Comparison of ENCODE assay signal across 9 cellular contexts in genomic region chr21:20997308-20997632, GRCh38. TPM values are rescaled to one million over a fixed set of nuclear protein-coding genes. Genes with fewer than 3 reads are reported as not detected.
A peak's percentile ranks its signal among the peaks of the same experiment; 100 is the strongest.
DNase-seq lines count a peak whose midpoint lies in the region; ATAC-seq, FAIRE-seq and TF ChIP-seq lines count a peak whose summit lies in the region.
"Had no signal": no experiment of that assay in that cellular context is flagged by ENCODE, and none has a peak within 500 bp of the region (broad histone marks: within the 10 kb centered on the region; RNA-seq: fewer than 3 reads in every experiment).

No MANE protein-coding gene starts in this region.

- H3K4me1 Mint-ChIP-seq in CD8-positive, alpha-beta memory T cell, result peaks cover 0 to 13% (median 9%) of the 10 kb centered on the region in 3 donors

- H3K27ac ChIP-seq in CD8-positive, alpha-beta memory T cell (ENCODE audit: low read depth, low read length), result no peak overlapping the region
- H3K27ac ChIP-seq in ascending aorta, result no peak overlapping the region
- H3K27ac ChIP-seq in psoas muscle, result no peak overlapping the region
- H3K27ac ChIP-seq in small intestine (ENCODE audit: low read depth in 1 of 2, low read length in 1 of 2), result no peak overlapping the region

- no peak overlapping the region for H3K27ac Mint-ChIP-seq in CD8-positive, alpha-beta memory T cell

- peaks cover 10 to 25% of the 10 kb centered on the region in 2 donors for H3K27me3 Mint-ChIP-seq in CD8-positive, alpha-beta memory T cell

- H3K9me3 Mint-ChIP-seq in CD8-positive, alpha-beta memory T cell, result peaks cover 0 to 1% (median 0%) of the 10 kb centered on the region in 5 donors

- no peaks in the 10 kb centered on the region for H3K36me3 Mint-ChIP-seq in CD8-positive, alpha-beta memory T cell

- peak overlapping the region; percentile 26 for H3K4me3 ChIP-seq in CD8-positive, alpha-beta memory T cell (ENCODE audit: low read length)
- H3K4me3 ChIP-seq in ascending aorta, result peak overlapping the region; percentile 60 to 75
- peak overlapping the region; percentile 55 for H3K4me3 ChIP-seq in iPS-15b (ENCODE audit: low read depth, low read length)
- H3K4me3 ChIP-seq in psoas muscle, result peak overlapping the region; percentile 67
- H3K4me3 ChIP-seq in small intestine (ENCODE audit: low read depth in 1 of 2, low read length in 2 of 2), result no peak overlapping the region

- DNase-seq in CD8-positive, alpha-beta memory T cell, result no peak
- DNase-seq in ascending aorta (ENCODE audit: low spot score in 2 of 2) (no peak), psoas muscle (no peak), small intestine (no peak), HTR-8/SVneo (ENCODE audit: insufficient read length, low spot score) (no peak), GOT3 (lab: John Stamatoyannopoulos, UW) (no peak)
- DNase-seq: NCI-H2029 had no signal

- no peak overlapping the region for H3K9ac ChIP-seq in iPS-15b (ENCODE audit: low read depth, low read length)

- CTCF ChIA-PET in CD8-positive, alpha-beta memory T cell (lab: Charles Lee), result no interaction called here

- 2 to 6% (median 4%) methylated on average over 20 of the region's 20 CpGs for WGBS in psoas muscle, 3 donors
- WGBS in small intestine, 3 donors, result 3 to 13% (median 6%) methylated on average over 20 of the region's 20 CpGs

- no peaks in the 10 kb centered on the region for H3K27me3 ChIP-seq in CD8-positive, alpha-beta memory T cell (ENCODE audit: insufficient read depth, low read length, poor library complexity, severe bottlenecking)
- H3K27me3 ChIP-seq in ascending aorta, result no peaks in the 10 kb centered on the region
- H3K27me3 ChIP-seq in iPS-15b (ENCODE audit: control insufficient read depth, insufficient read depth, low read length), result peaks cover 34% of the 10 kb centered on the region
- H3K27me3 ChIP-seq in psoas muscle (ENCODE audit: insufficient read depth in 3 of 3, low read length in 2 of 3), result peaks cover 0 to 27% (median 9%) of the 10 kb centered on the region in 3 donors
- peaks cover 5 to 12% of the 10 kb centered on the region in 2 donors for H3K27me3 ChIP-seq in small intestine (ENCODE audit: control insufficient read depth in 2 of 2, insufficient read depth in 2 of 2, low read length in 2 of 2)

- FAIRE-seq in small intestine (lab: Jason Lieb, UNC) (no peak), HTR-8/SVneo (lab: Jason Lieb, UNC) (no peak)

- no peak for TF ChIP-seq CTCF in ascending aorta (IDR thresholded peaks at IDR 0.05)
- TF ChIP-seq CTCF in psoas muscle (IDR thresholded peaks at IDR 0.05), result no peak

- H3K36me3 ChIP-seq in CD8-positive, alpha-beta memory T cell (ENCODE audit: insufficient read depth, low read length), result no peaks in the 10 kb centered on the region
- no peaks in the 10 kb centered on the region for H3K36me3 ChIP-seq in ascending aorta
- no peaks in the 10 kb centered on the region for H3K36me3 ChIP-seq in iPS-15b (ENCODE audit: control insufficient read depth, insufficient read depth, low read length)
- H3K36me3 ChIP-seq in psoas muscle (ENCODE audit: insufficient read depth in 1 of 2, low read depth in 1 of 2), result no peaks in the 10 kb centered on the region
- H3K36me3 ChIP-seq in small intestine (ENCODE audit: control insufficient read depth in 2 of 2, insufficient read depth in 2 of 2, low read length in 2 of 2), result no peaks in the 10 kb centered on the region

- H3K4me3 Mint-ChIP-seq in CD8-positive, alpha-beta memory T cell, result peak overlapping the region; percentile 23 to 80 (median 56)

- no peaks in the 10 kb centered on the region for H3K4me1 ChIP-seq in CD8-positive, alpha-beta memory T cell (ENCODE audit: insufficient read depth, low read length)
- peaks cover 8% of the 10 kb centered on the region in 2 donors for H3K4me1 ChIP-seq in ascending aorta
- H3K4me1 ChIP-seq in iPS-15b (ENCODE audit: control insufficient read depth, insufficient read depth, low read length), result peaks cover 6% of the 10 kb centered on the region
- H3K4me1 ChIP-seq in psoas muscle, result no peaks in the 10 kb centered on the region
- H3K4me1 ChIP-seq in small intestine (ENCODE audit: control insufficient read depth in 2 of 2, insufficient read depth in 1 of 2, low read depth in 1 of 2, low read length in 1 of 2), result no peaks in the 10 kb centered on the region

- no peaks in the 10 kb centered on the region for H3K9me3 ChIP-seq in CD8-positive, alpha-beta memory T cell (ENCODE audit: low read length)
- no peaks in the 10 kb centered on the region for H3K9me3 ChIP-seq in ascending aorta
- H3K9me3 ChIP-seq in iPS-15b (ENCODE audit: control insufficient read depth, insufficient read depth, low read length), result no peaks in the 10 kb centered on the region
- H3K9me3 ChIP-seq in psoas muscle, result no peaks in the 10 kb centered on the region
- no peaks in the 10 kb centered on the region for H3K9me3 ChIP-seq in small intestine (ENCODE audit: control insufficient read depth, low read depth)

- ATAC-seq in psoas muscle (peak in 2 of 4 donors; percentile 28 to 56), GM19023 (IDR thresholded peaks at IDR 0.05; ENCODE audit: unreplicated experiment) (no peak)

- intact Hi-C loops in ascending aorta (cut with DNase I), result loop anchor here (5.0 kb wide), 2 partner anchors 200 to 1795 kb away; no protein-coding TSS in a partner anchor
- intact Hi-C loops in psoas muscle (cut with DNase I), result no loop called here

- POLR2A ChIA-PET in CD8-positive, alpha-beta memory T cell (lab: Charles Lee), result no interaction called here

RNA-seq across cellular contexts. Expression of gene NCAM2, which starts 0.9 kb away (rescaled TPM):
- not detected for total RNA-seq in CD8-positive, alpha-beta memory T cell
- polyA plus RNA-seq in CD8-positive, alpha-beta memory T cell, result not detected
- 7.2 TPM for total RNA-seq in ascending aorta
- 1 to 10 TPM in 3 of 4 donors, under 1 TPM in 1; 0.62 to 2.4 (median 1.3) TPM for total RNA-seq in psoas muscle
- under 1 TPM; 0.14 to 0.44 (median 0.18) TPM for polyA plus RNA-seq in psoas muscle
- polyA plus RNA-seq in small intestine, result 1 to 10 TPM in 1 of 3 donors, not detected in 2; 1.7 TPM

Comparison
In these comparisons a context has a peak if more than half of its experiments do, and no peak if none do; other contexts are left out.
1. H3K4me3 ChIP-seq: peak in CD8-positive, alpha-beta memory T cell (single experiment), ascending aorta (2 of 2), iPS-15b (single experiment) and psoas muscle (single experiment); none in small intestine (0 of 2).